1 cellular context compared by ENCODE assay signal in the genomic region with DNA sequence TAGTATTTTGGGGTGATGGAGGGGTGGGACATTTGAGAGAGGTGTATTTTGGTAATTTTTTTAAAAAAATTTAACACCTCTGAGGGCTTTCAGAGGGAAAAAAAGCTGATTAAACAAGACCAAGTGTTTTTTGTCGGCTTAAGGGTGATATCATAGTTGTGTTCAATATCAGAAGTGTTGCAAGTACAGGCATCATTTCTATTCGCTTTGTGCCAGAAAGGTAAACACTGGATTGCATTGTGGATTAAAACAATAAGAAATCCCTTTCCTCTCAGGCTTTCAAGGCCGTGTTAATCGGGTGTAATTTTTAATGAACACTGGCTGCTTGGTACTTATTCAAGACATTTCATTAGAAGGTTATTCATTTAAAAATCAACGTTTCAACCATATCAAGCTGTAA.
TF ChIP-seq lines count a peak whose summit lies in the region.

No MANE protein-coding gene starts in this region.

TF ChIP-seq in liver, 16 proteins besides CTCF, POLR2A, EP300 and RAD21 (continued from another document):
- TF ChIP-seq, protein P1, sequence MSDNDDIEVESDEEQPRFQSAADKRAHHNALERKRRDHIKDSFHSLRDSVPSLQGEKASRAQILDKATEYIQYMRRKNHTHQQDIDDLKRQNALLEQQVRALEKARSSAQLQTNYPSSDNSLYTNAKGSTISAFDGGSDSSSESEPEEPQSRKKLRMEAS (IDR thresholded peaks at IDR 0.05): no peak
- TF ChIP-seq HNF4G (IDR thresholded peaks at IDR 0.05) (no peak), EGR1 (IDR thresholded peaks at IDR 0.05; ENCODE audit: low read depth in 2 of 2) (no peak)
TF ChIP-seq in liver: peak in this region for 5.
